ENCODE assay signal across 9 cellular contexts in the genomic region with DNA sequence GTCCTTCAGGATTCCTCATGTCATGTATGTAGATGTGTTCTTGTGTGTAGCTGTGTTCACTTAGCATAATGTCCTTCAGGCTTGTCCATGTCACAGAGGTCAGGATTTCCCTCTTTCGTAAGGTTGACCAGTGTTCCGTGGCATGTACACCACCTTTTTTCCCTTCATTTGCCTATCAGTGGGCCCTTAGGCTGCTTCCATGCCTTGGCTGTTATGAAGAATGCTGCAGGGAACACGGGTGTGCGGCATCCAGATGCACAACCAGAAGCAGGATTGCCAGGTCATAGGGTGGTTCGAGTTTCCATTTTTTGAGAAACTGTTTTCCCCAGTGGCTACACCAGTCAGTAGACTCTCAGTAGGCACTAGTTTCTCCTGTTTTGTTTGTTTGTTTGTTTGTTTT. TPM values are rescaled to one million over a fixed set of nuclear protein-coding genes. Genes with fewer than 3 reads are reported as not detected.
"Had no signal": no experiment of that assay in that cellular context is flagged by ENCODE, and none has a peak within 500 bp of the region (broad histone marks: within the 10 kb centered on the region; RNA-seq: fewer than 3 reads in every experiment).

No MANE protein-coding gene starts in this region.

- H3K36me3 Mint-ChIP-seq: IgD-negative memory B cell had no signal

- ATAC-seq: HCT116, HepG2 had no signal

- H3K27ac ChIP-seq: HL-60 had no signal

- H3K27me3 Mint-ChIP-seq: IgD-negative memory B cell had no signal

- H3K4me1 Mint-ChIP-seq: IgD-negative memory B cell had no signal

- H3K9me3 Mint-ChIP-seq: HFFc6 had no signal

- H3K4me1 ChIP-seq: HAP-1 had no signal

- H3K4me3 ChIP-seq: HAP-1 had no signal

- H3K9me3 ChIP-seq: HAP-1 had no signal

- H3K4me3 Mint-ChIP-seq: HFFc6, IgD-negative memory B cell had no signal

- H3K36me3 ChIP-seq: HAP-1 had no signal

- H3K27ac Mint-ChIP-seq: HFFc6, IgD-negative memory B cell had no signal

- FAIRE-seq: H54 had no signal

- DNase-seq: GOT3, HFFc6, KBM-7 had no signal

RNA-seq across cellular contexts. Expression of a gene that starts 29.2 kb away (rescaled TPM):
- total RNA-seq: HepG2 had no signal
- polyA plus RNA-seq: HepG2, IgD-negative memory B cell had no signal
